In genomic region chr14:61472801-61473376, GRCh38 we compare ENCODE assay signal across 10 cellular contexts.
DNase-seq lines count a peak whose midpoint lies in the region; ATAC-seq and TF ChIP-seq lines count a peak whose summit lies in the region.
"Had no signal": no experiment of that assay in that cellular context is flagged by ENCODE, and none has a peak within 500 bp of the region (broad histone marks: within the 10 kb centered on the region; RNA-seq: fewer than 3 reads in every experiment).

No MANE protein-coding gene starts in this region.

- H3K27ac ChIP-seq in AG04450 (ENCODE audit: low read depth, low read length) (peak overlapping the region; percentile 96), gastrocnemius medialis (peak overlapping the region in 2 of 4 donors; percentile 66 to 71)
- H3K27ac ChIP-seq: HL-60 had no signal

- H3K27me3 ChIP-seq in AG04450 (ENCODE audit: control insufficient read depth, insufficient read depth, low read length) = no peaks in the 10 kb centered on the region
- H3K27me3 ChIP-seq in gastrocnemius medialis = no peaks in the 10 kb centered on the region
- H3K27me3 ChIP-seq: right lobe of liver had no signal

- H3K36me3 Mint-ChIP-seq in activated naive CD8-positive, alpha-beta T cell treated with anti-CD3 and anti-CD28 coated beads, Interleukin-2, amount 10 ng/mL, durations not matched to agents 7 days and 5 days = peaks cover 29% of the 10 kb centered on the region
- H3K36me3 Mint-ChIP-seq in neural crest cell (ENCODE audit: low read depth) = no peaks in the 10 kb centered on the region

- ATAC-seq in activated naive CD8-positive, alpha-beta T cell treated with anti-CD3 and anti-CD28 coated beads, Interleukin-2, amount 10 ng/mL, durations not matched to agents 7 days and 5 days (ENCODE audit: low read depth) = peak; percentile 35
- ATAC-seq in HG02763 (IDR thresholded peaks at IDR 0.05; ENCODE audit: unreplicated experiment) = no peak
- ATAC-seq in gastrocnemius medialis = no peak
- no peak for ATAC-seq in HG03135 (IDR thresholded peaks at IDR 0.05; ENCODE audit: unreplicated experiment)
- no peak for ATAC-seq in HG03354 (IDR thresholded peaks at IDR 0.05; ENCODE audit: poor library complexity, severe bottlenecking, unreplicated experiment)

- in situ Hi-C loops in SK-MEL-5 (cut with HindIII; ENCODE audit: low pct_unique_long_range_greater_than_20kb, low sequenced_read_pairs) = loop anchor here (25.0 kb wide), 1 partner anchor 264 kb away; no protein-coding TSS in a partner anchor
- in situ Hi-C loops in gastrocnemius medialis (cut with MboI; ENCODE audit: low sequenced_read_pairs in 4 of 4) = loop anchor here in 3 of 4 donors (5.0 to 25.0 kb wide), 3 partner anchors 259 to 664 kb away; no protein-coding TSS in a partner anchor

- CTCF ChIA-PET in AG04450 (lab: Charles Lee) = no interaction called here

- H3K27ac Mint-ChIP-seq in activated naive CD8-positive, alpha-beta T cell treated with anti-CD3 and anti-CD28 coated beads, Interleukin-2, amount 10 ng/mL, durations not matched to agents 7 days and 5 days = peak overlapping the region; percentile 91
- peak overlapping the region; percentile 70 for H3K27ac Mint-ChIP-seq in neural crest cell (ENCODE audit: unreplicated experiment)

- peaks cover 86% of the 10 kb centered on the region for H3K4me1 Mint-ChIP-seq in activated naive CD8-positive, alpha-beta T cell treated with anti-CD3 and anti-CD28 coated beads, Interleukin-2, amount 10 ng/mL, durations not matched to agents 7 days and 5 days
- H3K4me1 Mint-ChIP-seq in neural crest cell = peaks cover 51% of the 10 kb centered on the region

- peaks cover 20 to 63% of the 10 kb centered on the region in 2 donors for H3K4me1 ChIP-seq in gastrocnemius medialis

- H3K9me3 Mint-ChIP-seq in activated naive CD8-positive, alpha-beta T cell treated with anti-CD3 and anti-CD28 coated beads, Interleukin-2, amount 10 ng/mL, durations not matched to agents 7 days and 5 days = no peaks in the 10 kb centered on the region
- H3K9me3 Mint-ChIP-seq in neural crest cell = no peaks in the 10 kb centered on the region

- no peaks in the 10 kb centered on the region for H3K27me3 Mint-ChIP-seq in activated naive CD8-positive, alpha-beta T cell treated with anti-CD3 and anti-CD28 coated beads, Interleukin-2, amount 10 ng/mL, durations not matched to agents 7 days and 5 days
- H3K27me3 Mint-ChIP-seq in neural crest cell (ENCODE audit: low read depth) = peaks cover 31% of the 10 kb centered on the region

- TF ChIP-seq CTCF in AG04450 (IDR thresholded peaks at IDR 0.05; ENCODE audit: low read depth, low read length) (no peak), neural crest cell (conservative IDR thresholded peaks at IDR 0.05) (no peak), gastrocnemius medialis (IDR thresholded peaks at IDR 0.05 in 4 of 5, conservative IDR thresholded peaks at IDR 0.05 in 1 of 5) (no peak)

- no peaks in the 10 kb centered on the region for H3K36me3 ChIP-seq in gastrocnemius medialis
- H3K36me3 ChIP-seq: right lobe of liver had no signal

- DNase-seq in AG04450 (ENCODE audit: low read depth, low spot score) (no peak), SK-MEL-5 (ENCODE audit: low read depth, low spot score) (peak; percentile 86), neural crest cell (ENCODE audit: low read depth, low spot score) (no peak), gastrocnemius medialis (no peak)
- peak; percentile 63 for DNase-seq in activated naive CD8-positive, alpha-beta T cell treated with anti-CD3 and anti-CD28 coated beads, Interleukin-2, amount 10 ng/mL, durations not matched to agents 7 days and 5 days

- TF ChIP-seq POLR2A in gastrocnemius medialis (IDR thresholded peaks at IDR 0.05) = no peak

- POLR2A ChIA-PET in AG04450 (lab: Yijun Ruan, JAX) = interaction anchor here (0.8 kb wide), 1 partner anchor 14 kb away, joined by 3 read pairs; no protein-coding TSS in a partner anchor
- POLR2A ChIA-PET in activated naive CD8-positive, alpha-beta T cell treated with anti-CD3 and anti-CD28 coated beads, Interleukin-2, amount 10 ng/mL, durations not matched to agents 7 days and 5 days (lab: Charles Lee) = interaction anchor here (0.6 to 2.5 kb wide), 7 partner anchors 11 to 289 kb away, joined by 3 to 8 read pairs (median 4); partner anchors contain the start of genes HIF1A and SNAPC1

- H3K4me3 ChIP-seq in AG04450 (ENCODE audit: low read depth, low read length) (no peak overlapping the region), gastrocnemius medialis (no peak overlapping the region)

- H3K9me3 ChIP-seq in AG04450 (ENCODE audit: control insufficient read depth, insufficient read depth, low read length) = no peaks in the 10 kb centered on the region; the same call in 1 of the 2 replicates
- no peaks in the 10 kb centered on the region for H3K9me3 ChIP-seq in gastrocnemius medialis
- H3K9me3 ChIP-seq: right lobe of liver had no signal

- peak overlapping the region; percentile 90 for H3K4me3 Mint-ChIP-seq in activated naive CD8-positive, alpha-beta T cell treated with anti-CD3 and anti-CD28 coated beads, Interleukin-2, amount 10 ng/mL, durations not matched to agents 7 days and 5 days
- H3K4me3 Mint-ChIP-seq in neural crest cell = no peak overlapping the region

- intact Hi-C loops in gastrocnemius medialis (cut with DNase I; ENCODE audit: low total_unique reads) = no loop called here

Comparison
In these comparisons a context has a peak if more than half of its experiments do, and no peak if none do; other contexts are left out.
1. DNase-seq: peak in SK-MEL-5 (single experiment) and activated naive CD8-positive, alpha-beta T cell treated with anti-CD3 and anti-CD28 coated beads, Interleukin-2, amount 10 ng/mL, durations not matched to agents 7 days and 5 days (single experiment); none in AG04450 (single experiment), neural crest cell (single experiment) and gastrocnemius medialis (0 of 2).